ENCODE assay signal across 19 cellular contexts in the genomic region with DNA sequence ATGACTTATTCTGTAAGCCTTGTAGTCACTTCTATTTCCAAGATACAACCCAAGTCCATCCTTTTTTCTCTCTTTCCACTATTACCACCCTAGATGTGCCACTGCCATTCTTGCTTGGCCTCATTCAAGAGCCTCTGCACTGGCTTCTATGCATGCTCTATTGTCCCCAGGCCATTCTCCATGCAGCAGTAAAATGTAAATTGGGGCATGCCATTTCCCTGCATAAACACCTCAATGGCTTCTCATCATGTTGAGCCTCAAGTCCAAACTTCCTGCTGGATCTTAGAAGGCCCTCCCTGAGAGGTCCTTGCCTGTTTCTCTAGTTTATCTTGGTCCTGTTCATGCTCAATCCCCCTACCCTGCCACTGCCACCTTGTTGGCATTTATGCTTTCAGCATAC. TPM values are rescaled to one million over a fixed set of nuclear protein-coding genes. Genes with fewer than 3 reads are reported as not detected.
DNase-seq lines count a peak whose midpoint lies in the region; ATAC-seq and TF ChIP-seq lines count a peak whose summit lies in the region.
"Had no signal": no experiment of that assay in that cellular context is flagged by ENCODE, and none has a peak within 500 bp of the region (broad histone marks: within the 10 kb centered on the region; RNA-seq: fewer than 3 reads in every experiment).

No MANE protein-coding gene starts in this region.

- no peaks in the 10 kb centered on the region for H3K9me3 Mint-ChIP-seq in activated CD4-positive, alpha-beta T cell treated with anti-CD3 and anti-CD28 coated beads, Interleukin-2, amount 10 ng/mL, durations not matched to agents 24 days and 14 days
- peaks cover 9% of the 10 kb centered on the region for H3K9me3 Mint-ChIP-seq in dendritic cell treated with granulocyte-macrophage colony-stimulating factor and Interleukin-4, amounts not matched to agents 40 ng/mL and 50 ng/mL, for 4 days
- H3K9me3 Mint-ChIP-seq in naive B cell: peaks cover 0 to 12% (median 5%) of the 10 kb centered on the region in 7 donors

- H3K4me3 Mint-ChIP-seq in activated CD4-positive, alpha-beta T cell treated with anti-CD3 and anti-CD28 coated beads, Interleukin-2, amount 10 ng/mL, durations not matched to agents 24 days and 14 days: no peak overlapping the region
- no peak overlapping the region for H3K4me3 Mint-ChIP-seq in dendritic cell treated with granulocyte-macrophage colony-stimulating factor and Interleukin-4, amounts not matched to agents 40 ng/mL and 50 ng/mL, for 4 days
- H3K4me3 Mint-ChIP-seq in naive B cell: peak overlapping the region in 3 of 8 donors; percentile 7 to 69 (median 27)
- H3K4me3 Mint-ChIP-seq: CD8-positive, alpha-beta T cell had no signal

- intact Hi-C loops in activated CD4-positive, alpha-beta T cell treated with anti-CD3 and anti-CD28 coated beads, Interleukin-2, amount 10 ng/mL, durations not matched to agents 24 days and 14 days (cut with micrococcal nuclease): no loop called here
- intact Hi-C loops in dendritic cell treated with granulocyte-macrophage colony-stimulating factor and Interleukin-4, amounts not matched to agents 40 ng/mL and 50 ng/mL, for 4 days (cut with micrococcal nuclease): loop anchor here (10.0 kb wide), 1 partner anchor 133 kb away; no protein-coding TSS in a partner anchor

- H3K27me3 Mint-ChIP-seq in activated CD4-positive, alpha-beta T cell treated with anti-CD3 and anti-CD28 coated beads, Interleukin-2, amount 10 ng/mL, durations not matched to agents 24 days and 14 days: peaks cover 12% of the 10 kb centered on the region
- peaks cover 29% of the 10 kb centered on the region for H3K27me3 Mint-ChIP-seq in dendritic cell treated with granulocyte-macrophage colony-stimulating factor and Interleukin-4, amounts not matched to agents 40 ng/mL and 50 ng/mL, for 4 days
- H3K27me3 Mint-ChIP-seq in naive B cell: peaks cover 0 to 2% (median 0%) of the 10 kb centered on the region in 3 donors

- no peak overlapping the region for H3K27ac Mint-ChIP-seq in activated CD4-positive, alpha-beta T cell treated with anti-CD3 and anti-CD28 coated beads, Interleukin-2, amount 10 ng/mL, durations not matched to agents 24 days and 14 days
- peak overlapping the region; percentile 22 for H3K27ac Mint-ChIP-seq in dendritic cell treated with granulocyte-macrophage colony-stimulating factor and Interleukin-4, amounts not matched to agents 40 ng/mL and 50 ng/mL, for 4 days
- peak overlapping the region in 4 of 6 donors; percentile 47 to 86 (median 66) for H3K27ac Mint-ChIP-seq in naive B cell
- H3K27ac Mint-ChIP-seq: CD8-positive, alpha-beta T cell had no signal

- no peak for ATAC-seq in naive B cell (ENCODE audit: low read depth in 2 of 2)
- ATAC-seq in HG03520 (IDR thresholded peaks at IDR 0.05; ENCODE audit: unreplicated experiment): no peak
- ATAC-seq: A549; CD8-positive, alpha-beta T cell; GM12878 had no signal

- H3K4me1 Mint-ChIP-seq in activated CD4-positive, alpha-beta T cell treated with anti-CD3 and anti-CD28 coated beads, Interleukin-2, amount 10 ng/mL, durations not matched to agents 24 days and 14 days: peaks cover 3% of the 10 kb centered on the region
- peaks cover 52% of the 10 kb centered on the region for H3K4me1 Mint-ChIP-seq in dendritic cell treated with granulocyte-macrophage colony-stimulating factor and Interleukin-4, amounts not matched to agents 40 ng/mL and 50 ng/mL, for 4 days (ENCODE audit: low read depth)
- peaks cover 39 to 78% (median 75%) of the 10 kb centered on the region in 3 donors for H3K4me1 Mint-ChIP-seq in naive B cell

- DNase-seq in activated CD4-positive, alpha-beta T cell treated with anti-CD3 and anti-CD28 coated beads, Interleukin-2, amount 10 ng/mL, durations not matched to agents 24 days and 14 days: peak; percentile 37
- no peak for DNase-seq in activated CD4-positive, alpha-beta T cell treated with anti-CD3 and anti-CD28 coated beads for 4 hours
- DNase-seq in naive B cell: no peak
- no peak for DNase-seq in coronary artery (ENCODE audit: low spot score)
- DNase-seq in stimulated activated CD4-positive, alpha-beta T cell treated with anti-CD3 and anti-CD28 coated beads, Interleukin-15, amount 100 ng/mL, for 24 hours: no peak
- no peak for DNase-seq in GOT3 (lab: John Stamatoyannopoulos, UW)
- DNase-seq: Calu3; CD8-positive, alpha-beta T cell; DMS79 treated with DMSO at 0.1 percent for 48 hours had no signal

- no peak overlapping the region for H3K27ac ChIP-seq in coronary artery
- H3K27ac ChIP-seq: 22Rv1; A549; BLaER1 treated with 17β-estradiol and CSF1 and Interleukin-3, amounts not matched to agents 10 nM and 100 nM; HL-60 had no signal

- no peaks in the 10 kb centered on the region for H3K36me3 Mint-ChIP-seq in activated CD4-positive, alpha-beta T cell treated with anti-CD3 and anti-CD28 coated beads, Interleukin-2, amount 10 ng/mL, durations not matched to agents 24 days and 14 days (ENCODE audit: low read depth)
- H3K36me3 Mint-ChIP-seq in dendritic cell treated with granulocyte-macrophage colony-stimulating factor and Interleukin-4, amounts not matched to agents 40 ng/mL and 50 ng/mL, for 4 days (ENCODE audit: low read depth): no peaks in the 10 kb centered on the region
- H3K36me3 Mint-ChIP-seq in naive B cell: peaks cover 0 to 7% of the 10 kb centered on the region in 2 donors
- H3K36me3 Mint-ChIP-seq: CD8-positive, alpha-beta T cell had no signal

- H3K4me3 ChIP-seq in coronary artery: no peak overlapping the region
- H3K4me3 ChIP-seq: A549; BLaER1 treated with 17β-estradiol and CSF1 and Interleukin-3, amounts not matched to agents 10 nM and 100 nM; GM12878; HAP-1 had no signal

- TF ChIP-seq CTCF in coronary artery (IDR thresholded peaks at IDR 0.05): no peak

RNA-seq across cellular contexts. Expression of gene WDFY4, which starts 23.2 kb away (rescaled TPM):
- 0.05 TPM in 1 of 2 replicates, not detected in the other for total RNA-seq in activated CD4-positive, alpha-beta T cell treated with anti-CD3 and anti-CD28 coated beads, Interleukin-2, amount 10 ng/mL, durations not matched to agents 24 days and 14 days
- polyA plus RNA-seq in naive B cell (ENCODE audit: low read depth in 6 of 6): 10 to 100 TPM; 46.5 to 98.0 (median 80.0) TPM
- total RNA-seq: Calu3, G401, H4 had no signal
- polyA plus RNA-seq: A549 had no signal

RNA-seq across cellular contexts. Expression of gene ARHGAP22, which starts 56.6 kb away (rescaled TPM):
- not detected in 2 replicates for total RNA-seq in activated CD4-positive, alpha-beta T cell treated with anti-CD3 and anti-CD28 coated beads, Interleukin-2, amount 10 ng/mL, durations not matched to agents 24 days and 14 days
- polyA plus RNA-seq in naive B cell (ENCODE audit: low read depth in 6 of 6): 1 to 10 TPM; 2.8 to 9.2 (median 5.8) TPM
- total RNA-seq: CD8-positive, alpha-beta T cell had no signal
